Comparison of ENCODE assay signal across 22 cellular contexts in the genomic region with DNA sequence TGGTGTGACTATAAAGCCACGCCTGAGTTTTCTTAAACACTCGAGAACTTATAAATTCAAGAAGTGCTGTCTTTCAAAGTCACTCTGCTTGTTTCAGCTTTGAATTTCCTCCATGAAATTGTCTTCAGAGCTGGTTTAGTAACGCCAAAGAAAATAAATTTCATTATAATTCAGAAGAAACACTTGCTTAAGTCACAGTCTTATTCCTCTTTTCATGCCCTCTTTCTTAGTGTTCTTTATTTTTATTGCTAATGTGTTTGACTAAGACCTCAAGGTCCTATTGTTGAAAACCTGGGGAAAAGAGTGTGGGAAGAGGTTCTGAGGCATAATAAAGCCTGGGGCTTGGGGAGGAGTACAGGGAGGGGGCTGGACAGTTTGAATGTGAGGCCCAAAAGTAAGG.
"Had no signal": no experiment of that assay in that cellular context is flagged by ENCODE, and none has a peak within 500 bp of the region (broad histone marks: within the 10 kb centered on the region; RNA-seq: fewer than 3 reads in every experiment).

No MANE protein-coding gene starts in this region.

- H3K36me3 Mint-ChIP-seq: natural killer cell had no signal

- H3K4me3 ChIP-seq: coronary artery, lower lobe of right lung, psoas muscle, sigmoid colon, testis, tibial artery had no signal

- FAIRE-seq: frontal cortex, keratinocyte had no signal

- ATAC-seq: left ventricle myocardium superior; lower lobe of right lung; natural killer cell; psoas muscle; right cardiac atrium; stimulated activated effector memory CD8-positive, alpha-beta T cell treated with anti-CD3 and anti-CD28 coated beads, Interleukin-12 subunit alpha, Interleukin-12 subunit beta, amount 100 ng/mL, for 72 hours had no signal

- H3K4me3 Mint-ChIP-seq: natural killer cell; stimulated activated effector memory CD8-positive, alpha-beta T cell treated with anti-CD3 and anti-CD28 coated beads, Interleukin-12 subunit alpha, Interleukin-12 subunit beta, amount 100 ng/mL, for 72 hours; type B pancreatic cell had no signal

- H3K9me3 ChIP-seq: lower lobe of right lung, psoas muscle, sigmoid colon, testis, tibial artery had no signal

- H3K36me3 ChIP-seq: lower lobe of right lung, sigmoid colon, tibial artery had no signal

- H3K9me3 Mint-ChIP-seq: natural killer cell; stimulated activated effector memory CD8-positive, alpha-beta T cell treated with anti-CD3 and anti-CD28 coated beads, Interleukin-12 subunit alpha, Interleukin-12 subunit beta, amount 100 ng/mL, for 72 hours; type B pancreatic cell had no signal

- H3K27me3 ChIP-seq: sigmoid colon, testis, tibial artery had no signal

- H3K27ac ChIP-seq: coronary artery, lower lobe of right lung, psoas muscle, sigmoid colon, testis, tibial artery had no signal

- DNase-seq: dermis blood vessel endothelial cell; effector memory CD4-positive, alpha-beta T cell; hypothalamus; left ventricle myocardium superior; lower lobe of right lung; natural killer cell; nucleus accumbens; posterior cingulate gyrus; psoas muscle; right cardiac atrium; sigmoid colon; stimulated activated CD4-positive, alpha-beta T cell treated with anti-CD3 and anti-CD28 coated beads, Interleukin-2, amount 100 ng/mL, for 24 hours; stimulated activated CD4-positive, alpha-beta T cell treated with anti-CD3 and anti-CD28 coated beads, Interleukin-4, amount 100 ng/mL, for 24 hours; stimulated activated naive CD4-positive, alpha-beta T cell treated with Interleukin-2 at 50 U/mL for 16 hours; substantia nigra; testis; tibial artery had no signal

- H3K27ac Mint-ChIP-seq: natural killer cell; stimulated activated effector memory CD8-positive, alpha-beta T cell treated with anti-CD3 and anti-CD28 coated beads, Interleukin-12 subunit alpha, Interleukin-12 subunit beta, amount 100 ng/mL, for 72 hours; type B pancreatic cell had no signal

- H3K27me3 Mint-ChIP-seq: type B pancreatic cell had no signal
